ENCODE assay signal across 35 cellular contexts in genomic region chr17:76125922-76126321, GRCh38. TPM values are rescaled to one million over a fixed set of nuclear protein-coding genes. Genes with fewer than 3 reads are reported as not detected.
"Had no signal": no experiment of that assay in that cellular context is flagged by ENCODE, and none has a peak within 500 bp of the region (broad histone marks: within the 10 kb centered on the region; RNA-seq: fewer than 3 reads in every experiment).

No MANE protein-coding gene starts in this region.

- H3K4me3 ChIP-seq: ascending aorta, cardiac muscle cell, colonic mucosa, esophagus squamous epithelium, heart right ventricle, lung, ovary, sigmoid colon, thyroid gland, upper lobe of left lung, vagina had no signal

- H3K9me3 Mint-ChIP-seq: activated naive CD4-positive, alpha-beta T cell treated with anti-CD3 and anti-CD28 coated beads for 36 hours; nephron progenitor cell; stimulated activated effector memory CD8-positive, alpha-beta T cell treated with anti-CD3 and anti-CD28 coated beads, Interleukin-12 subunit alpha, Interleukin-12 subunit beta, amount 100 ng/mL, for 72 hours; stimulated activated naive CD8-positive, alpha-beta T cell treated with anti-CD3 and anti-CD28 coated beads, Interleukin-15, Interleukin-2, amounts not matched to agents 100 ng/mL and 50 ng/mL, for 24 hours had no signal

- H3K27me3 ChIP-seq: ascending aorta, colonic mucosa, ovary, thyroid gland, upper lobe of left lung, vagina had no signal

- ATAC-seq: activated CD4-positive, alpha-beta T cell treated with anti-CD3 and anti-CD28 coated beads for 36 hours; heart right ventricle; left lobe of liver; stimulated activated effector memory CD8-positive, alpha-beta T cell treated with anti-CD3 and anti-CD28 coated beads, Interleukin-12 subunit alpha, Interleukin-12 subunit beta, amount 100 ng/mL, for 72 hours had no signal

- DNase-seq: activated CD4-positive, alpha-beta T cell treated with anti-CD3 and anti-CD28 coated beads for 36 hours; activated CD4-positive, CD25-positive, alpha-beta regulatory T cell; activated CD8-positive, alpha-beta memory T cell treated with anti-CD3 and anti-CD28 coated beads for 24 hours; activated effector memory CD4-positive, alpha-beta T cell treated with Interleukin-2 at 50 U/mL for 16 hours; activated naive CD4-positive, alpha-beta T cell treated with anti-CD3 and anti-CD28 coated beads for 36 hours; cerebellar nuclear complex; colonic mucosa; effector CD8-positive, alpha-beta T cell; esophagus squamous epithelium; foreskin melanocyte; heart right ventricle; kidney glomerular epithelial cell; mesendoderm; nephron progenitor cell; ovary; retina; sigmoid colon; small intestine; stimulated activated CD4-positive, alpha-beta T cell treated with anti-CD3 and anti-CD28 coated beads, Interleukin-4, amount 100 ng/mL, for 24 hours; thyroid gland; upper lobe of left lung had no signal

- H3K4me3 Mint-ChIP-seq: activated CD4-positive, alpha-beta T cell treated with anti-CD3 and anti-CD28 coated beads for 36 hours; activated naive CD4-positive, alpha-beta T cell treated with anti-CD3 and anti-CD28 coated beads for 36 hours; brain; nephron progenitor cell; stimulated activated effector memory CD8-positive, alpha-beta T cell treated with anti-CD3 and anti-CD28 coated beads, Interleukin-12 subunit alpha, Interleukin-12 subunit beta, amount 100 ng/mL, for 72 hours; stimulated activated naive CD8-positive, alpha-beta T cell treated with anti-CD3 and anti-CD28 coated beads, Interleukin-15, Interleukin-2, amounts not matched to agents 100 ng/mL and 50 ng/mL, for 24 hours had no signal

- H3K27me3 Mint-ChIP-seq: activated CD4-positive, alpha-beta T cell treated with anti-CD3 and anti-CD28 coated beads for 36 hours; progenitor cell of endocrine pancreas; stimulated activated naive CD8-positive, alpha-beta T cell treated with anti-CD3 and anti-CD28 coated beads, Interleukin-15, Interleukin-2, amounts not matched to agents 100 ng/mL and 50 ng/mL, for 24 hours had no signal

- H3K27ac ChIP-seq: ascending aorta, cardiac muscle cell, colonic mucosa, epithelial cell of prostate, esophagus squamous epithelium, heart right ventricle, neutrophil, ovary, sigmoid colon, thyroid gland, upper lobe of left lung, vagina had no signal

- H3K4me1 ChIP-seq: colonic mucosa had no signal

- H3K36me3 ChIP-seq: ascending aorta, cardiac muscle cell, colonic mucosa, esophagus squamous epithelium, heart right ventricle, neutrophil, ovary, sigmoid colon, thyroid gland, upper lobe of left lung, vagina had no signal

- H3K9me3 ChIP-seq: ascending aorta, colonic mucosa, esophagus squamous epithelium, heart right ventricle, neutrophil, ovary, sigmoid colon, thyroid gland, upper lobe of left lung, vagina had no signal

- H3K36me3 Mint-ChIP-seq: brain; stimulated activated effector memory CD8-positive, alpha-beta T cell treated with anti-CD3 and anti-CD28 coated beads, Interleukin-12 subunit alpha, Interleukin-12 subunit beta, amount 100 ng/mL, for 72 hours had no signal

- H3K27ac Mint-ChIP-seq: nephron progenitor cell; stimulated activated naive CD8-positive, alpha-beta T cell treated with anti-CD3 and anti-CD28 coated beads, Interleukin-15, Interleukin-2, amounts not matched to agents 100 ng/mL and 50 ng/mL, for 24 hours had no signal

RNA-seq across cellular contexts. Expression of gene FOXJ1, which starts 15.1 kb away (rescaled TPM):
- total RNA-seq: ascending aorta, dermis microvascular lymphatic vessel endothelial cell, heart right ventricle, subcutaneous adipose tissue, vagina had no signal

RNA-seq across cellular contexts. Expression of gene ZACN, which starts 46.9 kb away (rescaled TPM):
- total RNA-seq: ascending aorta, cardiac muscle cell, colonic mucosa, dermis microvascular lymphatic vessel endothelial cell, esophagus squamous epithelium, glomerular endothelial cell, heart right ventricle, left lobe of liver, subcutaneous adipose tissue, upper lobe of left lung, vagina had no signal

RNA-seq across cellular contexts. Expression of gene GALR2, which starts 51.3 kb away (rescaled TPM):
- total RNA-seq: cardiac muscle cell, glomerular endothelial cell, heart right ventricle, left lobe of liver, subcutaneous adipose tissue, thyroid gland, vagina had no signal
- polyA plus RNA-seq: ovary had no signal
